ENCODE assay signal across 1 cellular context in genomic region chr20:34043025-34043424, GRCh38.
TF ChIP-seq lines count a peak whose summit lies in the region.

No MANE protein-coding gene starts in this region.

TF ChIP-seq in HepG2, 621 proteins besides CTCF, POLR2A, EP300 and RAD21:
- TF ChIP-seq RBM22 (optimal IDR thresholded peaks at IDR 0.05; ENCODE audit: low read length) = peak; percentile 90
- TF ChIP-seq SMYD3 (CRISPR knock-in tag; IDR thresholded peaks at IDR 0.05) = no peak
- TF ChIP-seq ZNF557 (CRISPR knock-in tag; IDR thresholded peaks at IDR 0.05) = no peak
- TF ChIP-seq UBTF (CRISPR knock-in tag; IDR thresholded peaks at IDR 0.05) = no peak
